Comparison of ENCODE assay signal across 17 cellular contexts in the genomic region with DNA sequence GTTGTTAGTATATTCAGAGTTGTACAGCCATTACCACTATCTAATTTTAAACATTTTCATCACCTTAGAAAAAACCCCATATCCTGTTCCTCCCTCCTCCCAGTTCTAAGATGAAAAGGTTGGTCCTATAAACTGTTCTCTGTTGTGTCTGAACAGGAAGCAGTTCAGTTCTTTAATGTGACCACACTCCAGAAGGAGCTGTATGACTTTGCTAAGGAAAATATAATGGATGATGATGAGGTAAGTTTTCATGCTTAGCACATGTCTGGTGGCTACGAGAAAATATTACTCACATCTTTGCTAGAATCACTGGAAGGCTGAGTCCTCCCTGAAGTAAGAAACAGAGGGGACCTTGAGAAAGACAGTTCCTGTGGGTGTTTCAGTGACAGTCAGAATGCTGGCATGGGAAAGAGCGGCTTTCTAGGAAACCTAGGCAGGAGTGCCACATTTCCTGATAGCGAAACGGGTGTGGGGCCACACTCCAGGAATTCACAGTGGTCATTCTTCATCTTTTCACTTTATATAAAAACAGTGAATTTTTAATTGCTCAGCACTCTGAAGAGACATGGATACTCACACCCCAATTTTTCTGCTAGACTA. TPM values are rescaled to one million over a fixed set of nuclear protein-coding genes. Genes with fewer than 3 reads are reported as not detected.
A peak's percentile ranks its signal among the peaks of the same experiment; 100 is the strongest.
DNase-seq lines count a peak whose midpoint lies in the region; ATAC-seq and TF ChIP-seq lines count a peak whose summit lies in the region.
"Had no signal": no experiment of that assay in that cellular context is flagged by ENCODE, and none has a peak within 500 bp of the region (broad histone marks: within the 10 kb centered on the region; RNA-seq: fewer than 3 reads in every experiment).

No MANE protein-coding gene starts in this region.

- peak; percentile 76 for ATAC-seq in activated CD4-positive, alpha-beta T cell treated with anti-CD3 and anti-CD28 coated beads for 36 hours
- ATAC-seq in HG03520 (IDR thresholded peaks at IDR 0.05; ENCODE audit: unreplicated experiment) = peak; percentile 41
- no peak for ATAC-seq in HG03442 (IDR thresholded peaks at IDR 0.05; ENCODE audit: unreplicated experiment)
- ATAC-seq: Panc1, T-helper 17 cell had no signal

- H3K4me3 ChIP-seq in brain microvascular endothelial cell (ENCODE audit: low read depth, low read length) (no peak overlapping the region), skeletal muscle satellite cell (ENCODE audit: low read length) (no peak overlapping the region)
- H3K4me3 ChIP-seq: skin epidermis had no signal

- H3K9me3 Mint-ChIP-seq in activated CD4-positive, alpha-beta T cell treated with anti-CD3 and anti-CD28 coated beads for 36 hours (ENCODE audit: low read depth) = no peaks in the 10 kb centered on the region
- no peaks in the 10 kb centered on the region for H3K9me3 Mint-ChIP-seq in activated CD4-positive, alpha-beta T cell treated with anti-CD3 and anti-CD28 coated beads, Interleukin-2, amount 10 ng/mL, durations not matched to agents 7 days and 5 days
- H3K9me3 Mint-ChIP-seq in progenitor cell of endocrine pancreas (ENCODE audit: low read depth) = no peaks in the 10 kb centered on the region

- DNase-seq in activated CD4-positive, alpha-beta T cell treated with anti-CD3 and anti-CD28 coated beads for 36 hours = no peak
- DNase-seq in activated CD4-positive, alpha-beta T cell treated with anti-CD3 and anti-CD28 coated beads, Interleukin-2, amount 10 ng/mL, durations not matched to agents 7 days and 5 days = no peak
- DNase-seq in brain microvascular endothelial cell = peak; percentile 33
- DNase-seq in cardiac septum (ENCODE audit: low spot score) = no peak
- DNase-seq in progenitor cell of endocrine pancreas (ENCODE audit: low spot score, unreplicated experiment) = no peak
- DNase-seq: ACHN, activated gamma-delta T cell, COR-L47, KG1, NCI-H187 treated with DMSO at 0.1 percent for 48 hours, NCI-H526, T-helper 17 cell had no signal

- H3K9me3 ChIP-seq in skeletal muscle satellite cell (replicated peaks; ENCODE audit: low read length) = no peaks in the 10 kb centered on the region

- H3K36me3 Mint-ChIP-seq in activated CD4-positive, alpha-beta T cell treated with anti-CD3 and anti-CD28 coated beads for 36 hours (ENCODE audit: low read depth) = peaks cover 23% of the 10 kb centered on the region
- H3K36me3 Mint-ChIP-seq in activated CD4-positive, alpha-beta T cell treated with anti-CD3 and anti-CD28 coated beads, Interleukin-2, amount 10 ng/mL, durations not matched to agents 7 days and 5 days (ENCODE audit: low read depth) = peaks cover 21% of the 10 kb centered on the region
- peaks cover 2% of the 10 kb centered on the region for H3K36me3 Mint-ChIP-seq in progenitor cell of endocrine pancreas (ENCODE audit: insufficient read depth)

- H3K27me3 ChIP-seq in brain microvascular endothelial cell (replicated peaks) (no peaks in the 10 kb centered on the region), skeletal muscle satellite cell (ENCODE audit: control insufficient read depth, insufficient read depth, low read length) (no peaks in the 10 kb centered on the region)

- peaks cover 13% of the 10 kb centered on the region for H3K4me1 ChIP-seq in skeletal muscle satellite cell (ENCODE audit: control insufficient read depth, insufficient read depth, low read length)

- no peak overlapping the region for H3K4me2 ChIP-seq in skeletal muscle satellite cell (ENCODE audit: low read length)

- intact Hi-C loops in activated CD4-positive, alpha-beta T cell treated with anti-CD3 and anti-CD28 coated beads for 36 hours (cut with DNase I, micrococcal nuclease) = loop anchor here in 1 of 2 experiments (5.0 kb wide), 2 partner anchors 118 to 498 kb away; no protein-coding TSS in a partner anchor
- intact Hi-C loops in cardiac septum (cut with DNase I) = no loop called here

- peaks cover 10% of the 10 kb centered on the region for H3K4me1 Mint-ChIP-seq in activated CD4-positive, alpha-beta T cell treated with anti-CD3 and anti-CD28 coated beads for 36 hours
- H3K4me1 Mint-ChIP-seq in activated CD4-positive, alpha-beta T cell treated with anti-CD3 and anti-CD28 coated beads, Interleukin-2, amount 10 ng/mL, durations not matched to agents 7 days and 5 days = peaks cover 20% of the 10 kb centered on the region
- no peaks in the 10 kb centered on the region for H3K4me1 Mint-ChIP-seq in progenitor cell of endocrine pancreas (ENCODE audit: low read depth)

- H3K9ac ChIP-seq in skeletal muscle satellite cell (ENCODE audit: low read depth, low read length) = peak overlapping the region; percentile 10

- in situ Hi-C loops in brain microvascular endothelial cell (cut with HindIII; ENCODE audit: low pct_ligation_motif_present, low sequenced_read_pairs) = no loop called here

- peak overlapping the region; percentile 22 for H3K27ac ChIP-seq in brain microvascular endothelial cell
- H3K27ac ChIP-seq: skin epidermis had no signal

- TF ChIP-seq CTCF in brain microvascular endothelial cell (IDR thresholded peaks at IDR 0.05; ENCODE audit: low read depth, low read length, missing control alignments) (no peak), progenitor cell of endocrine pancreas (IDR thresholded peaks at IDR 0.05; ENCODE audit: unreplicated experiment) (no peak)

- H3K36me3 ChIP-seq in brain microvascular endothelial cell (replicated peaks) (peaks cover 25% of the 10 kb centered on the region), skeletal muscle satellite cell (ENCODE audit: insufficient read depth, low read length) (peaks cover 57% of the 10 kb centered on the region)

- POLR2A ChIA-PET in activated CD4-positive, alpha-beta T cell treated with anti-CD3 and anti-CD28 coated beads for 36 hours (lab: Charles Lee) = interaction anchor here (0.6 kb wide), 1 partner anchor 23 kb away, joined by 3 read pairs; no protein-coding TSS in a partner anchor
- POLR2A ChIA-PET in activated CD4-positive, alpha-beta T cell treated with anti-CD3 and anti-CD28 coated beads, Interleukin-2, amount 10 ng/mL, durations not matched to agents 7 days and 5 days (lab: Charles Lee) = no interaction called here

- no peaks in the 10 kb centered on the region for H3K27me3 Mint-ChIP-seq in activated CD4-positive, alpha-beta T cell treated with anti-CD3 and anti-CD28 coated beads for 36 hours
- H3K27me3 Mint-ChIP-seq in activated CD4-positive, alpha-beta T cell treated with anti-CD3 and anti-CD28 coated beads, Interleukin-2, amount 10 ng/mL, durations not matched to agents 7 days and 5 days = no peaks in the 10 kb centered on the region
- H3K27me3 Mint-ChIP-seq in progenitor cell of endocrine pancreas = no peaks in the 10 kb centered on the region
- H3K27me3 Mint-ChIP-seq: T-helper 17 cell had no signal

- no peak overlapping the region for H3K27ac Mint-ChIP-seq in activated CD4-positive, alpha-beta T cell treated with anti-CD3 and anti-CD28 coated beads for 36 hours
- H3K27ac Mint-ChIP-seq in activated CD4-positive, alpha-beta T cell treated with anti-CD3 and anti-CD28 coated beads, Interleukin-2, amount 10 ng/mL, durations not matched to agents 7 days and 5 days = no peak overlapping the region
- H3K27ac Mint-ChIP-seq in progenitor cell of endocrine pancreas = no peak overlapping the region

- CTCF ChIA-PET in activated CD4-positive, alpha-beta T cell treated with anti-CD3 and anti-CD28 coated beads for 36 hours (lab: Charles Lee) = interaction anchor here (0.6 to 2.1 kb wide), 7 partner anchors 9 to 577 kb away, joined by 3 to 12 read pairs (median 3); no protein-coding TSS in a partner anchor
- CTCF ChIA-PET in activated CD4-positive, alpha-beta T cell treated with anti-CD3 and anti-CD28 coated beads, Interleukin-2, amount 10 ng/mL, durations not matched to agents 7 days and 5 days (lab: Charles Lee) = interaction anchor here (1.1 kb wide), 1 partner anchor 239 kb away, joined by 3 read pairs; no protein-coding TSS in a partner anchor

- no peak overlapping the region for H3K4me3 Mint-ChIP-seq in activated CD4-positive, alpha-beta T cell treated with anti-CD3 and anti-CD28 coated beads for 36 hours
- no peak overlapping the region for H3K4me3 Mint-ChIP-seq in activated CD4-positive, alpha-beta T cell treated with anti-CD3 and anti-CD28 coated beads, Interleukin-2, amount 10 ng/mL, durations not matched to agents 7 days and 5 days
- no peak overlapping the region for H3K4me3 Mint-ChIP-seq in progenitor cell of endocrine pancreas (ENCODE audit: low read depth)
- H3K4me3 Mint-ChIP-seq: T-helper 17 cell had no signal

RNA-seq across cellular contexts. Expression of a gene that starts 20.3 kb away (rescaled TPM):
- total RNA-seq in activated CD4-positive, alpha-beta T cell treated with anti-CD3 and anti-CD28 coated beads for 36 hours = 10 to 100 TPM; 39.2 to 43.4 TPM
- total RNA-seq in activated CD4-positive, alpha-beta T cell treated with anti-CD3 and anti-CD28 coated beads, Interleukin-2, amount 10 ng/mL, durations not matched to agents 7 days and 5 days = 10 to 100 TPM; 38.8 to 39.3 TPM
- 169 and 234 TPM in 2 replicates for total RNA-seq in skeletal muscle satellite cell (2012; rRNA removed)
- total RNA-seq in cardiac septum = 91.7 TPM
- 64.7 and 66.9 TPM in 2 replicates for total RNA-seq in progenitor cell of endocrine pancreas

RNA-seq across cellular contexts. Expression of a gene that starts 37.2 kb away (rescaled TPM):
- total RNA-seq in activated CD4-positive, alpha-beta T cell treated with anti-CD3 and anti-CD28 coated beads for 36 hours = 10 to 100 TPM; 44.2 to 48.9 TPM
- total RNA-seq in activated CD4-positive, alpha-beta T cell treated with anti-CD3 and anti-CD28 coated beads, Interleukin-2, amount 10 ng/mL, durations not matched to agents 7 days and 5 days = 10 to 100 TPM; 45.4 to 46.5 TPM
- total RNA-seq in skeletal muscle satellite cell (2012; rRNA removed) = 41.1 and 41.3 TPM in 2 replicates
- total RNA-seq in cardiac septum (20.5 TPM), progenitor cell of endocrine pancreas (91.5 and 98.6 TPM in 2 replicates)

RNA-seq across cellular contexts. Expression of a gene that starts 37.2 kb away (rescaled TPM):
- total RNA-seq in activated CD4-positive, alpha-beta T cell treated with anti-CD3 and anti-CD28 coated beads for 36 hours = 1 to 10 TPM; 6.6 to 6.7 TPM
- total RNA-seq in activated CD4-positive, alpha-beta T cell treated with anti-CD3 and anti-CD28 coated beads, Interleukin-2, amount 10 ng/mL, durations not matched to agents 7 days and 5 days = 10 to 100 TPM; 13.4 to 14.3 TPM
- total RNA-seq in skeletal muscle satellite cell (2012; rRNA removed) = 3.3 and 4.2 TPM in 2 replicates
- total RNA-seq in cardiac septum (5.4 TPM), progenitor cell of endocrine pancreas (7.5 and 7.7 TPM in 2 replicates)
